1 cellular context compared by ENCODE assay signal in genomic region chr20:32007787-32008616, GRCh38.
TF ChIP-seq lines count a peak whose summit lies in the region.

No MANE protein-coding gene starts in this region.

TF ChIP-seq in endothelial cell of umbilical vein, 7 proteins besides CTCF, POLR2A, EP300 and RAD21:
- TF ChIP-seq MAX (IDR thresholded peaks at IDR 0.05; ENCODE audit: insufficient read depth, insufficient read length): peak; percentile 33
- TF ChIP-seq MYC (IDR thresholded peaks at IDR 0.05; ENCODE audit: low read depth, low read length): no peak
- TF ChIP-seq POLR2AphosphoS5 (IDR thresholded peaks at IDR 0.05; ENCODE audit: insufficient read depth, low read depth, low read length): peak; percentile 86
- TF ChIP-seq FOS (IDR thresholded peaks at IDR 0.05; ENCODE audit: borderline replicate concordance, insufficient read depth, low read length): no peak
- TF ChIP-seq JUN (IDR thresholded peaks at IDR 0.05; ENCODE audit: borderline replicate concordance, insufficient read depth, insufficient read length, low read depth): no peak
- TF ChIP-seq EZH2 (IDR thresholded peaks at IDR 0.05; ENCODE audit: borderline replicate concordance, low read depth, low read length, severe bottlenecking): no peak
- TF ChIP-seq GATA2 (IDR thresholded peaks at IDR 0.05; ENCODE audit: insufficient read depth, insufficient read length, low read depth, low read length): no peak
TF ChIP-seq in endothelial cell of umbilical vein: peak in this region for 2.
